ENCODE assay signal across 39 cellular contexts in genomic region chr6:50734488-50734887, GRCh38. TPM values are rescaled to one million over a fixed set of nuclear protein-coding genes. Genes with fewer than 3 reads are reported as not detected.
"Had no signal": no experiment of that assay in that cellular context is flagged by ENCODE, and none has a peak within 500 bp of the region (broad histone marks: within the 10 kb centered on the region; RNA-seq: fewer than 3 reads in every experiment).

No MANE protein-coding gene starts in this region.

- H3K27me3 ChIP-seq: MG63 had no signal

- H3K36me3 ChIP-seq: MG63 had no signal

- H3K4me3 ChIP-seq: MG63 had no signal

- DNase-seq: Karpas-422, Kasumi-1, MG63, MM.1S, MV-4-11, NCI-H1048, NCI-H1092, NCI-H1092 treated with DMSO at 0.1 percent for 48 hours, NCI-H1105, NCI-H1105 treated with DMSO at 0.1 percent for 48 hours, NCI-H1417, NCI-H1417 treated with DMSO at 0.1 percent for 48 hours, NCI-H1436, NCI-H1436 treated with DMSO at 0.1 percent for 48 hours, NCI-H146, NCI-H1694, NCI-H1694 treated with DMSO at 0.1 percent for 48 hours, NCI-H187, NCI-H187 treated with DMSO at 0.1 percent for 48 hours, NCI-H1930, NCI-H2029, NCI-H2029 treated with DMSO at 0.1 percent for 48 hours, NCI-H2081, NCI-H2081 treated with DMSO at 0.1 percent for 48 hours, NCI-H2107, NCI-H2171, NCI-H2171 treated with DMSO at 0.1 percent for 48 hours, NCI-H2227 treated with DMSO at 0.1 percent for 48 hours, NCI-H226, NCI-H345, NCI-H446, NCI-H446 treated with DMSO at 0.1 percent for 48 hours, NCI-H510A, NCI-H510A treated with DMSO at 0.1 percent for 48 hours, NCI-H524 had no signal

- H3K9me3 ChIP-seq: MG63 had no signal

RNA-seq across cellular contexts. Expression of gene TFAP2D, which starts 21.2 kb away (rescaled TPM):
- total RNA-seq: LHCN-M2, M059J, MCF 10A, NCI-H460 had no signal
